Comparison of ENCODE assay signal across 9 cellular contexts in the genomic region with DNA sequence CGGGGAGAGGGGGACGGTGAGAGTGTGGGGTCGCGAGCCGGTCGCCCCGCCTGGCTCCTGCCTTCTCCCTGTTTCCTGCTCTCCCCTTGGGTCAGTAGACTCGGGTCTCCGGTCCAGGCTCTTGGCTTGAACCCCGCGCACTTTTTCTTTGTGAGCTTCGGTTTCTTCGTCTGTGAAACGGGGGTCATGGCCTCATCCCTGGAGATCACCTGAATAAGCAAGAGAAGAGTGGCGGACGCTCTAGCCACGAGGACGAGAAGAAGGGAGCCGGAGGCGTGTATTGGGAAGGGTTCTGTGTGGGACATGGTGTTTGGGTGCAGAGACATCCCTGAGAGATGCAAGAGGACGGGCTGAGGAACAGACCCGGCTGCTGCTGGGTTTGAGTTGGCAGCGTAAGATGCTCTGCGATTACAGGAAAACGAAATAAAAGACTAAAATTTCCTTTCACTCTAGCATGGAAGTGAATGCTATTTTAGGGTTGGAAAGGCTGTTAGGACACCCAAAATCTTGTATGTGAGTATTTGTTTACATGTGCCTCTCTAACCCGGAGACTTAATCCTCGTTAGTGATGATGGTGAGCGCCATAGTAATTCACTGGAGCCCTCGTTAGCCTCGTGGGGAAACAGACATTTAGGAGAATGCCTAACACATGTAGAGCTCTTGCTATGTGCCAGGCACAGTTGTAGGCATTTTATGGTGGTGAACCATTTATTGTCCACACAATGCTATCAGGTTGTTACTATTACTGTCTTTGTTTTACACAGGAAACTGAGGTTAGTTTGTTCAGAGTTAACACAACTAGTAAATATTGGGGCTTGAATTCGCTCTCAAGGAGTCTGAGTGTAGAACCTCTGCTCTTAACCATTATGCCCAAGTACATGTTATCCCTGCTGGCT. TPM values are rescaled to one million over a fixed set of nuclear protein-coding genes. Genes with fewer than 3 reads are reported as not detected.
A peak's percentile ranks its signal among the peaks of the same experiment; 100 is the strongest.
DNase-seq lines count a peak whose midpoint lies in the region; ATAC-seq lines count a peak whose summit lies in the region.
"Had no signal": no experiment of that assay in that cellular context is flagged by ENCODE, and none has a peak within 500 bp of the region (broad histone marks: within the 10 kb centered on the region; RNA-seq: fewer than 3 reads in every experiment).

No MANE protein-coding gene starts in this region.

- ATAC-seq in HG02759 (IDR thresholded peaks at IDR 0.05; ENCODE audit: unreplicated experiment): peak; percentile 26
- ATAC-seq in stimulated activated naive CD8-positive, alpha-beta T cell treated with anti-CD3 and anti-CD28 coated beads, Interleukin-15, Interleukin-2, amounts not matched to agents 100 U/mL and 50 U/mL, for 24 hours: peak; percentile 15
- ATAC-seq in HG02763 (IDR thresholded peaks at IDR 0.05; ENCODE audit: unreplicated experiment): no peak
- ATAC-seq in HG03108 (IDR thresholded peaks at IDR 0.05; ENCODE audit: unreplicated experiment): no peak

- H3K36me3 ChIP-seq in iPS-15b (ENCODE audit: control insufficient read depth, insufficient read depth, low read length): peaks cover 5% of the 10 kb centered on the region

- H3K27ac Mint-ChIP-seq in activated CD4-positive, alpha-beta memory T cell treated with anti-CD3 and anti-CD28 coated beads, Interleukin-2, amount 10 ng/mL, durations not matched to agents 7 days and 5 days: peak overlapping the region; percentile 95

- no peaks in the 10 kb centered on the region for H3K9me3 Mint-ChIP-seq in activated CD4-positive, alpha-beta memory T cell treated with anti-CD3 and anti-CD28 coated beads, Interleukin-2, amount 10 ng/mL, durations not matched to agents 7 days and 5 days

- peak overlapping the region; percentile 100 for H3K4me3 Mint-ChIP-seq in activated CD4-positive, alpha-beta memory T cell treated with anti-CD3 and anti-CD28 coated beads, Interleukin-2, amount 10 ng/mL, durations not matched to agents 7 days and 5 days

- peak overlapping the region; percentile 98 for H3K4me3 ChIP-seq in iPS-15b (ENCODE audit: low read depth, low read length)

- H3K27me3 ChIP-seq in iPS-15b (ENCODE audit: control insufficient read depth, insufficient read depth, low read length): peaks cover 3% of the 10 kb centered on the region

- peak; percentile 41 for DNase-seq in ELF-1 (ENCODE audit: low read depth, low spot score)
- DNase-seq in activated CD4-positive, alpha-beta memory T cell treated with anti-CD3 and anti-CD28 coated beads, Interleukin-2, amount 10 ng/mL, durations not matched to agents 7 days and 5 days: no peak
- no peak for DNase-seq in stimulated activated naive CD8-positive, alpha-beta T cell treated with anti-CD3 and anti-CD28 coated beads, Interleukin-15, Interleukin-2, amounts not matched to agents 100 U/mL and 50 U/mL, for 24 hours
- DNase-seq in stimulated activated CD4-positive, alpha-beta T cell treated with anti-CD3 and anti-CD28 coated beads, Interleukin-2, amount 100 ng/mL, for 48 hours: no peak

- H3K9ac ChIP-seq in iPS-15b (ENCODE audit: low read depth, low read length): peak overlapping the region; percentile 80

- peaks cover 48% of the 10 kb centered on the region for H3K36me3 Mint-ChIP-seq in activated CD4-positive, alpha-beta memory T cell treated with anti-CD3 and anti-CD28 coated beads, Interleukin-2, amount 10 ng/mL, durations not matched to agents 7 days and 5 days (ENCODE audit: low read depth)

- CTCF ChIA-PET in activated CD4-positive, alpha-beta memory T cell treated with anti-CD3 and anti-CD28 coated beads, Interleukin-2, amount 10 ng/mL, durations not matched to agents 7 days and 5 days (lab: Charles Lee): interaction anchor here (0.6 to 4.8 kb wide), 23 partner anchors 7 to 240 kb away, joined by 3 to 68 read pairs (median 5); a partner anchor contains a TSS

- peaks cover 46% of the 10 kb centered on the region for H3K4me1 Mint-ChIP-seq in activated CD4-positive, alpha-beta memory T cell treated with anti-CD3 and anti-CD28 coated beads, Interleukin-2, amount 10 ng/mL, durations not matched to agents 7 days and 5 days

- no peaks in the 10 kb centered on the region for H3K27me3 Mint-ChIP-seq in activated CD4-positive, alpha-beta memory T cell treated with anti-CD3 and anti-CD28 coated beads, Interleukin-2, amount 10 ng/mL, durations not matched to agents 7 days and 5 days

- no peaks in the 10 kb centered on the region for H3K9me3 ChIP-seq in iPS-15b (ENCODE audit: control insufficient read depth, insufficient read depth, low read length)

- POLR2A ChIA-PET in activated CD4-positive, alpha-beta memory T cell treated with anti-CD3 and anti-CD28 coated beads, Interleukin-2, amount 10 ng/mL, durations not matched to agents 7 days and 5 days (lab: Charles Lee): interaction anchor here (0.6 to 13.0 kb wide), 29 partner anchors 13 to 891 kb away, joined by 3 to 260 read pairs (median 7); a partner anchor contains a TSS

- H3K4me1 ChIP-seq in iPS-15b (ENCODE audit: control insufficient read depth, insufficient read depth, low read length): peaks cover 11% of the 10 kb centered on the region

RNA-seq across cellular contexts. Expression of a gene that starts 0.6 kb away (rescaled TPM):
- total RNA-seq in activated CD4-positive, alpha-beta memory T cell treated with anti-CD3 and anti-CD28 coated beads, Interleukin-2, amount 10 ng/mL, durations not matched to agents 7 days and 5 days: 100 to 1,000 TPM; 187 to 192 TPM

RNA-seq across cellular contexts. Expression of a gene that starts 13.1 kb away (rescaled TPM):
- not detected for total RNA-seq in activated CD4-positive, alpha-beta memory T cell treated with anti-CD3 and anti-CD28 coated beads, Interleukin-2, amount 10 ng/mL, durations not matched to agents 7 days and 5 days
- total RNA-seq: T-helper 1 cell treated with Interleukin-12 subunit alpha and Interleukin-12 subunit beta and Interleukin-4 antibody, amounts not matched to agents 30 ng/mL and 1 ng/mL, for 36 hours had no signal

RNA-seq across cellular contexts. Expression of a gene that starts 15.1 kb away (rescaled TPM):
- 100 to 1,000 TPM; 365 to 376 TPM for total RNA-seq in activated CD4-positive, alpha-beta memory T cell treated with anti-CD3 and anti-CD28 coated beads, Interleukin-2, amount 10 ng/mL, durations not matched to agents 7 days and 5 days

RNA-seq across cellular contexts. Expression of a gene that starts 20.8 kb away (rescaled TPM):
- total RNA-seq in activated CD4-positive, alpha-beta memory T cell treated with anti-CD3 and anti-CD28 coated beads, Interleukin-2, amount 10 ng/mL, durations not matched to agents 7 days and 5 days: 1 to 10 TPM in 1 of 2 experiments, under 1 TPM in 1; 0.91 to 1.0 TPM

RNA-seq across cellular contexts. Expression of a gene that starts 24.8 kb away (rescaled TPM):
- total RNA-seq in activated CD4-positive, alpha-beta memory T cell treated with anti-CD3 and anti-CD28 coated beads, Interleukin-2, amount 10 ng/mL, durations not matched to agents 7 days and 5 days: 10 to 100 TPM; 26.6 to 28.4 TPM

Comparison
In these comparisons a context has a peak if more than half of its experiments do, and no peak if none do; other contexts are left out.
1. ATAC-seq: peak in HG02759 (single experiment) and stimulated activated naive CD8-positive, alpha-beta T cell treated with anti-CD3 and anti-CD28 coated beads, Interleukin-15, Interleukin-2, amounts not matched to agents 100 U/mL and 50 U/mL, for 24 hours (single experiment); none in HG02763 (single experiment) and HG03108 (single experiment).